Comparison of ENCODE assay signal across 1 cellular context in the genomic region with DNA sequence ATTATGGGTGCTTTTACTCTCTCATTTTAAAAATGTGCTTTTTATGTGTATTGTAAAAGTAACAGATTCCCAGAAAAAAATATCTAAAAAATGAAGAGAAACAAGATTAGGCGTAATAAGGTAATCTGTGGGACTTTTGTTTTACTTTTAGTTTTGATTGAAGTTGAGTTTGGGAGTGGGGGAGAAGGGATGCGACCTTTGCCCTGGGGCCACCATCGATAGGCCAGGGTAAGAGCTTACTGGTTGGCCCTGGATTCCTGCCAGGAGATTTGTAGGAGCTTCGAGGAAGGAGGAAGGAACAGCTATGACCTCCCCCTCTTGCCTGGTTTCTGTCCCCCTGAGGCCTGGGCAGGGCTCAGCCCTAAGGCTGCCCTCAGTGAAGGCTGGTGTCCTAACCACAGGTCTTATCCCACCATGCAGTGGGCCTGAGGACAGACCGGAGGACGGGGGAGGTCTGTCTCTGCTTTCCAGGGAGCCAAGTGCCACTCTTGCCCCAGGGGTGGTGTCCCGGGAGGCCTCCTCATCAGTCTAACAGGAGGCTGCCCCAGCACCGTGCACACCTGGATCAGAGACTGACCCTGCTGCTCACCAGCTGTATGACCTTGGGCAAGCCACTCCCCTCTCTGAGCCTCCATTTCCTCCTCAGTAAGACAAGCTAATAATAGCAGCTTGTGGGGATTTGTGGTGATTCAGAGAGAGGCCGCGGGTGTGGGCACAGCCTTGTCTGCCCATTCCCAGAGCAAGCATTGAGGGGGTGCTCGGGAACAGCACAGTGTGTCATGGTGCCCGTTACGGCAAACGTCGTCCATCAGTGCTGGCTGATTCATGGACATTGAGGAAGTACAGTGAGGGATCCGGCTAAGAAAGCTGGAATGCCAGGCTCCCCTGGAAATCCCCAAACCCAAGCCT.
TF ChIP-seq lines count a peak whose summit lies in the region.

No MANE protein-coding gene starts in this region.

TF ChIP-seq in K562, 482 proteins besides CTCF, POLR2A, EP300 and RAD21 (continued from another document):
- TF ChIP-seq E2F4 (CRISPR knock-in tag; IDR thresholded peaks at IDR 0.05; ENCODE audit: low read depth): no peak
- TF ChIP-seq ZFP36 (IDR thresholded peaks at IDR 0.05; ENCODE audit: low read depth, low read length, partially characterized antibody): no peak
